Comparison of ENCODE assay signal across 31 cellular contexts in genomic region chr15:98792117-98792516, GRCh38.
"Had no signal": no experiment of that assay in that cellular context is flagged by ENCODE, and none has a peak within 500 bp of the region (broad histone marks: within the 10 kb centered on the region; RNA-seq: fewer than 3 reads in every experiment).

No MANE protein-coding gene starts in this region.

- H3K4me3 Mint-ChIP-seq: activated CD4-positive, alpha-beta T cell treated with anti-CD3 and anti-CD28 coated beads, Interleukin-2, amount 10 ng/mL, durations not matched to agents 7 days and 5 days; activated CD8-positive, alpha-beta T cell treated with anti-CD3 and anti-CD28 coated beads for 36 hours; activated naive CD8-positive, alpha-beta T cell; activated T-cell treated with anti-CD3 and anti-CD28 coated beads, Interleukin-2, amount 50 U/mL, for 4 hours; activated T-helper 17 cell treated with anti-CD3 and anti-CD28 coated beads, Interleukin-2, amount 50 U/mL, for 72 hours; central memory CD8-positive, alpha-beta T cell; effector memory CD8-positive, alpha-beta T cell; T-helper 17 cell; T-helper 2 cell treated with Interferon-gamma antibody and Interleukin-4, amounts not matched to agents 5 μg/mL and 100 μg/mL, for 36 hours had no signal

- H3K27ac Mint-ChIP-seq: activated CD4-positive, alpha-beta T cell treated with anti-CD3 and anti-CD28 coated beads, Interleukin-2, amount 10 ng/mL, durations not matched to agents 7 days and 5 days; activated CD8-positive, alpha-beta T cell treated with anti-CD3 and anti-CD28 coated beads for 36 hours; activated naive CD8-positive, alpha-beta T cell; activated T-helper 17 cell treated with anti-CD3 and anti-CD28 coated beads, Interleukin-2, amount 50 U/mL, for 72 hours; effector memory CD8-positive, alpha-beta T cell; T-helper 17 cell; T-helper 2 cell treated with Interferon-gamma antibody and Interleukin-4, amounts not matched to agents 5 μg/mL and 100 μg/mL, for 36 hours had no signal

- H3K27me3 ChIP-seq: brain microvascular endothelial cell, esophagus muscularis mucosa, gastroesophageal sphincter, heart right ventricle had no signal

- H3K36me3 Mint-ChIP-seq: activated naive CD8-positive, alpha-beta T cell had no signal

- H3K9me3 Mint-ChIP-seq: activated CD4-positive, alpha-beta T cell treated with anti-CD3 and anti-CD28 coated beads, Interleukin-2, amount 10 ng/mL, durations not matched to agents 7 days and 5 days; activated CD8-positive, alpha-beta T cell treated with anti-CD3 and anti-CD28 coated beads for 36 hours; activated T-cell treated with anti-CD3 and anti-CD28 coated beads, Interleukin-2, amount 50 U/mL, for 4 hours; activated T-helper 17 cell treated with anti-CD3 and anti-CD28 coated beads, Interleukin-2, amount 50 U/mL, for 72 hours; central memory CD8-positive, alpha-beta T cell; effector memory CD8-positive, alpha-beta T cell; T-helper 2 cell treated with Interferon-gamma antibody and Interleukin-4, amounts not matched to agents 5 μg/mL and 100 μg/mL, for 36 hours had no signal

- H3K4me3 ChIP-seq: coronary artery, esophagus muscularis mucosa, gastroesophageal sphincter, heart right ventricle had no signal

- H3K27me3 Mint-ChIP-seq: activated CD4-positive, alpha-beta T cell treated with anti-CD3 and anti-CD28 coated beads, Interleukin-2, amount 10 ng/mL, durations not matched to agents 7 days and 5 days; activated CD8-positive, alpha-beta T cell treated with anti-CD3 and anti-CD28 coated beads for 36 hours; activated naive CD8-positive, alpha-beta T cell; activated T-helper 17 cell treated with anti-CD3 and anti-CD28 coated beads, Interleukin-2, amount 50 U/mL, for 72 hours had no signal

- H3K27ac ChIP-seq: brain microvascular endothelial cell, coronary artery, esophagus muscularis mucosa, gastroesophageal sphincter, heart right ventricle had no signal

- DNase-seq: activated CD4-positive, alpha-beta T cell treated with anti-CD3 and anti-CD28 coated beads for 4 hours; activated CD4-positive, alpha-beta T cell treated with anti-CD3 and anti-CD28 coated beads, Interleukin-2, amount 10 ng/mL, durations not matched to agents 7 days and 5 days; activated CD4-positive, alpha-beta T cell treated with anti-CD3 and anti-CD28 coated beads, Interleukin-2, amount 50 U/mL, for 4 hours; activated CD4-positive, CD25-positive, alpha-beta regulatory T cell; activated CD4-positive, CD25-positive, alpha-beta regulatory T cell treated with anti-CD3 and anti-CD28 coated beads, Interleukin-2, amount 50 U/mL, for 72 hours; activated CD8-positive, alpha-beta memory T cell treated with anti-CD3 and anti-CD28 coated beads for 24 hours; activated CD8-positive, alpha-beta T cell treated with anti-CD3 and anti-CD28 coated beads for 36 hours; activated effector memory CD4-positive, alpha-beta T cell treated with Interleukin-2 at 50 U/mL for 16 hours; activated gamma-delta T cell treated with Interleukin-2 at 50 U/mL for 16 hours; activated naive CD4-positive, alpha-beta T cell treated with anti-CD3 and anti-CD28 coated beads, Interleukin-2, amount 50 U/mL, for 16 hours; activated naive CD4-positive, alpha-beta T cell treated with Interleukin-2 at 50 U/mL for 16 hours; activated T-cell treated with anti-CD3 and anti-CD28 coated beads, Interleukin-2, amount 50 U/mL, for 4 hours; amniotic stem cell; anterior cingulate cortex; brain microvascular endothelial cell; dermis blood vessel endothelial cell; effector CD4-positive, alpha-beta T cell; effector memory CD8-positive, alpha-beta T cell; erythroblast; foreskin melanocyte; heart right ventricle; T-helper 1 cell; T-helper 17 cell; T1000 had no signal

- ATAC-seq: activated CD8-positive, alpha-beta T cell treated with anti-CD3 and anti-CD28 coated beads for 36 hours; activated T-helper 17 cell treated with anti-CD3 and anti-CD28 coated beads, Interleukin-2, amount 50 U/mL, for 72 hours; effector memory CD8-positive, alpha-beta T cell; gastroesophageal sphincter; heart right ventricle; T-helper 17 cell had no signal

- H3K4me1 Mint-ChIP-seq: central memory CD8-positive, alpha-beta T cell had no signal
